ENCODE assay signal across 19 cellular contexts in genomic region chr12:112892821-112893220, GRCh38. TPM values are rescaled to one million over a fixed set of nuclear protein-coding genes. Genes with fewer than 3 reads are reported as not detected.
DNase-seq lines count a peak whose midpoint lies in the region; ATAC-seq, FAIRE-seq and TF ChIP-seq lines count a peak whose summit lies in the region.
"Had no signal": no experiment of that assay in that cellular context is flagged by ENCODE, and none has a peak within 500 bp of the region (broad histone marks: within the 10 kb centered on the region; RNA-seq: fewer than 3 reads in every experiment).

No MANE protein-coding gene starts in this region.

- H3K4me1 ChIP-seq in A549 (peaks cover 7% of the 10 kb centered on the region; the same call in 1 of the 3 replicates), GM23338 (ENCODE audit: insufficient read depth) (no peaks in the 10 kb centered on the region), GM12878 (ENCODE audit: control insufficient read depth, insufficient read depth, low read length) (no peaks in the 10 kb centered on the region)

- H3K4me2 ChIP-seq in A549, result no peak overlapping the region
- H3K4me2 ChIP-seq in GM23338, result no peak overlapping the region
- H3K4me2 ChIP-seq in GM12878 (ENCODE audit: control insufficient read depth, insufficient read depth), result no peak overlapping the region
- H3K4me2 ChIP-seq: KMS-11 had no signal

- H3K27ac ChIP-seq in A549 (no peak overlapping the region), GM23338 (ENCODE audit: low read depth) (no peak overlapping the region), GM12878 (ENCODE audit: control insufficient read depth, insufficient read depth) (no peak overlapping the region)
- H3K27ac ChIP-seq: KMS-11 had no signal

- no peaks in the 10 kb centered on the region for H3F3A ChIP-seq in GM23338 (replicated peaks; ENCODE audit: low read depth)

- BruUV-seq in GM12878 (replicated peaks; lab: Mats Ljungman, UMichigan), result no TSS peak

- in situ Hi-C loops in GM12878 (cut with MboI), result no loop called here

- H2AFZ ChIP-seq in GM23338 (0 out of 2 replicates have a peak overlapping the region, but pooled peaks have one; percentile 3), GM12878 (ENCODE audit: control insufficient read depth, low read depth, low read length) (no peak overlapping the region)

- SMC1A ChIA-PET in GM12878 (lab: Charles Lee; ENCODE audit: uncharacterized antibody, unreplicated experiment), result no interaction called here

- H3K9ac ChIP-seq in GM12878 (ENCODE audit: control insufficient read depth, insufficient read depth, low read length), result no peak overlapping the region
- H3K9ac ChIP-seq: KMS-11 had no signal

- TF ChIP-seq EP300 in A549 (IDR thresholded peaks at IDR 0.05), result no peak
- no peak for TF ChIP-seq EP300 in GM12878 (IDR thresholded peaks at IDR 0.05; ENCODE audit: borderline replicate concordance in 1 of 2, control insufficient read depth in 1 of 2, low read depth in 2 of 2, low read length in 2 of 2)

- no peak for DNase-seq in A549 (ENCODE audit: low read depth in 1 of 2, low spot score in 1 of 2)
- no peak for DNase-seq in GM23338 (ENCODE audit: low spot score)
- DNase-seq in GM12878 (ENCODE audit: low read depth, low spot score), result no peak
- peak; percentile 11 for DNase-seq in type B pancreatic cell (ENCODE audit: extremely low spot score, unreplicated experiment)
- DNase-seq in head of caudate nucleus, result no peak
- no peak for DNase-seq in LoVo (ENCODE audit: low spot score)
- no peak for DNase-seq in NCI-H2227 treated with DMSO at 0.1 percent for 48 hours (lab: John Stamatoyannopoulos, UW)
- DNase-seq: C1 segment of cervical spinal cord; CD8-positive, alpha-beta T cell; COR-L47; DMS153; DMS79 treated with DMSO at 0.1 percent for 48 hours; EL had no signal

- H3K27me3 ChIP-seq in GM23338 (ENCODE audit: insufficient read depth) (no peaks in the 10 kb centered on the region), GM12878 (replicated peaks in 1 of 2; ENCODE audit: control insufficient read depth in 2 of 2, insufficient read depth in 2 of 2, low read length in 1 of 2) (peaks cover 0 to under 1% of the 10 kb centered on the region in 2 experiments; a peak in 1 of 4 replicates)

- H3K9me2 ChIP-seq in GM23338 (ENCODE audit: insufficient read depth), result no peaks in the 10 kb centered on the region

- H3K9me3 ChIP-seq in A549 (no peaks in the 10 kb centered on the region), GM12878 (replicated peaks; ENCODE audit: control insufficient read depth, insufficient read depth, low read length) (no peaks in the 10 kb centered on the region)

- H3K4me3 ChIP-seq in A549 (no peak overlapping the region), GM23338 (no peak overlapping the region), GM12878 (no peak overlapping the region)

- intact Hi-C loops in GM12878 (cut with micrococcal nuclease; ENCODE audit: unreplicated experiment) (no loop called here), head of caudate nucleus (cut with DNase I) (no loop called here)

- TF ChIP-seq POLR2A in A549 (IDR thresholded peaks at IDR 0.05; ENCODE audit: low read length) (no peak), GM12878 (IDR thresholded peaks at IDR 0.05; ENCODE audit: low read depth, low read length) (no peak)

- no peaks in the 10 kb centered on the region for H4K20me1 ChIP-seq in GM23338 (replicated peaks; ENCODE audit: insufficient read depth)
- no peaks in the 10 kb centered on the region for H4K20me1 ChIP-seq in GM12878 (ENCODE audit: control insufficient read depth, insufficient read depth)

- H3K4me1 Mint-ChIP-seq in GM23338 (peaks cover 2% of the 10 kb centered on the region; the same call in 1 of the 3 replicates), type B pancreatic cell (ENCODE audit: unreplicated experiment) (no peaks in the 10 kb centered on the region)
- H3K4me1 Mint-ChIP-seq: IgD-negative memory B cell had no signal

- H3K9me3 Mint-ChIP-seq in GM23338, result no peaks in the 10 kb centered on the region; the same call in 2 of the 3 replicates
- no peaks in the 10 kb centered on the region for H3K9me3 Mint-ChIP-seq in type B pancreatic cell
- H3K9me3 Mint-ChIP-seq: CD8-positive, alpha-beta T cell; IgD-negative memory B cell had no signal

- POLR2A ChIA-PET in A549 (lab: Yijun Ruan, JAX) (interaction anchor here (0.6 kb wide), 1 partner anchor 10 kb away, joined by 4 read pairs; no protein-coding TSS in a partner anchor), GM12878 (lab: Charles Lee) (no interaction called here)

- WGBS in A549 (ENCODE audit: missing lambda C conversion rate), result 38% methylated on average over 2 of the region's 2 CpGs
- WGBS in GM12878 (ENCODE audit: insufficient coverage, insufficient replicate concordance, low lambda C conversion rate, missing lambda C conversion rate), result 19% methylated on average over 2 of the region's 2 CpGs

- H3K36me3 ChIP-seq in GM23338 (ENCODE audit: insufficient read depth) (no peaks in the 10 kb centered on the region), GM12878 (ENCODE audit: control insufficient read depth in 2 of 2, insufficient read depth in 2 of 2, low read length in 1 of 2) (no peaks in the 10 kb centered on the region)

- CTCF ChIA-PET in A549 (lab: Yijun Ruan, JAX), result interaction anchor here (0.7 kb wide), 1 partner anchor 37 kb away, joined by 3 read pairs; no protein-coding TSS in a partner anchor
- CTCF ChIA-PET in GM12878 (lab: Yijun Ruan, JAX), result no interaction called here

- TF ChIP-seq CTCF in A549 (IDR thresholded peaks at IDR 0.05), result no peak
- no peak for TF ChIP-seq CTCF in GM23338 (conservative IDR thresholded peaks at IDR 0.05; ENCODE audit: low read depth in 2 of 2)
- no peak for TF ChIP-seq CTCF in GM12878 (IDR thresholded peaks at IDR 0.05 in 2 of 3, conservative IDR thresholded peaks at IDR 0.05 in 1 of 3; ENCODE audit: control insufficient read depth in 2 of 3, extremely low read depth in 1 of 3, insufficient read depth in 1 of 3, low read depth in 3 of 3, low read length in 3 of 3)
- TF ChIP-seq CTCF in type B pancreatic cell (conservative IDR thresholded peaks at IDR 0.05), result no peak

- ATAC-seq in A549 (no peak), GM23338 (no peak), GM12878 (no peak)
- ATAC-seq: CD8-positive, alpha-beta T cell had no signal

- no peaks in the 10 kb centered on the region for H3K27me3 Mint-ChIP-seq in GM23338 (ENCODE audit: insufficient read depth, low read depth, poor library complexity)
- peaks cover 36% of the 10 kb centered on the region for H3K27me3 Mint-ChIP-seq in type B pancreatic cell

- TF ChIP-seq RAD21 in A549 (conservative IDR thresholded peaks at IDR 0.05 in 1 of 2, IDR thresholded peaks at IDR 0.05 in 1 of 2) (no peak), GM12878 (IDR thresholded peaks at IDR 0.05; ENCODE audit: insufficient read depth, low read depth, low read length) (no peak)

- no peak for FAIRE-seq in A549 (lab: Jason Lieb, UNC)
- FAIRE-seq in GM12878 (lab: Jason Lieb, UNC), result no peak
- FAIRE-seq: D721Med, G401.6, H54 had no signal

- H3K79me2 ChIP-seq in GM23338 (replicated peaks; ENCODE audit: insufficient read depth) (no peaks in the 10 kb centered on the region), GM12878 (ENCODE audit: control insufficient read depth, insufficient read depth, low read length) (no peaks in the 10 kb centered on the region)

- H3K27ac Mint-ChIP-seq in GM23338 (no peak overlapping the region), type B pancreatic cell (no peak overlapping the region)
- H3K27ac Mint-ChIP-seq: B cell; CD8-positive, alpha-beta T cell; IgD-negative memory B cell had no signal

- RAD21 ChIA-PET in GM12878 (lab: Charles Lee; ENCODE audit: unreplicated experiment), result no interaction called here

- H3K36me3 Mint-ChIP-seq in GM23338 (ENCODE audit: low read depth) (no peaks in the 10 kb centered on the region), type B pancreatic cell (no peaks in the 10 kb centered on the region)
- H3K36me3 Mint-ChIP-seq: CD8-positive, alpha-beta T cell; IgD-negative memory B cell had no signal

- H3K4me3 Mint-ChIP-seq in GM23338, result no peak overlapping the region
- no peak overlapping the region for H3K4me3 Mint-ChIP-seq in type B pancreatic cell
- H3K4me3 Mint-ChIP-seq: B cell; CD8-positive, alpha-beta T cell; IgD-negative memory B cell had no signal

RNA-seq across cellular contexts. Expression of gene OAS1, which starts 13.9 kb away (rescaled TPM):
- polyA plus RNA-seq in A549 (2011; rRNA removed) (52.8 and 72.8 TPM in 2 replicates), A549 (2017; fragmentation: RNase III; extraction: RNeasy Plus Mini Kit Qiagen cat#74134 plus additional on column Dnase treatment) (41.3 to 63.6 TPM (median 48.4 TPM) in 3 replicates), GM23338 (2016; fragmentation: Nextera tagmentation; extraction: Ambion mirVana) (not detected in 2 replicates), GM12878 (2011; rRNA removed) (287 and 308 TPM in 2 replicates), GM12878 (2014; fragmentation: Illumina TruSeq; extraction: Trizol) (63.8 and 68.5 TPM in 2 replicates), GM12878 (2014; fragmentation: Nextera tagmentation; extraction: Ambion mirVana) (100 to 1,000 TPM in 1 of 2 experiments, 10 to 100 TPM in 1; 88.9 to 117 TPM), GM12878 (2014; rRNA removed) (60.2 and 71.3 TPM in 2 replicates), GM12878 (2016; fragmentation: Nextera tagmentation; extraction: Ambion mirVana) (10 to 100 TPM; 44.7 to 48.1 TPM)
- 27.2 and 28.0 TPM in 2 replicates for polyA plus RNA-seq in A549 (2012; cell fraction: cytosol; rRNA removed)
- 24.1 and 24.5 TPM in 2 replicates for polyA plus RNA-seq in A549 (2012; cell fraction: nucleus; rRNA removed)
- polyA minus RNA-seq in A549 (2011; rRNA and poly(A)+ RNA removed), result 45.6 and 46.0 TPM in 2 replicates
- not detected in 2 replicates for total RNA-seq in GM23338 (2014; rRNA removed; shearing (Covaris generic))
- total RNA-seq in GM12878 (2013; cell fraction: nucleolus; rRNA removed), result 40.3 and 41.9 TPM in 2 replicates
- total RNA-seq in GM12878 (2014; rRNA removed) (60.0 and 69.3 TPM in 2 replicates), GM12878 (2014; rRNA removed; fragmentation: Illumina TruSeq; extraction: Trizol) (54.1 and 62.7 TPM in 2 replicates), GM12878 (2021) (44.9 and 51.5 TPM in 2 replicates), type B pancreatic cell (ENCODE audit: low replicate concordance) (19.1 and 34.4 TPM in 2 replicates)
- polyA plus RNA-seq in GM12878 (2011; ENCODE audit: low read depth), result 80.6 TPM
- polyA plus RNA-seq in GM12878 (2011; cell fraction: cytosol; rRNA removed), result 216 and 257 TPM in 2 replicates
- 161 and 210 TPM in 2 replicates for polyA plus RNA-seq in GM12878 (2011; cell fraction: nucleus; rRNA removed)
- polyA plus RNA-seq in GM12878 (2012), result 57.7 and 72.7 TPM in 2 replicates
- polyA minus RNA-seq in GM12878 (2011; rRNA and poly(A)+ RNA removed), result 128 and 200 TPM in 2 replicates
- polyA minus RNA-seq in GM12878 (2011; cell fraction: cytosol; rRNA and poly(A)+ RNA removed), result 53.3 and 60.0 TPM in 2 replicates
- polyA minus RNA-seq in GM12878 (2011; cell fraction: nucleus; rRNA and poly(A)+ RNA removed), result 97.2 and 112 TPM in 2 replicates

RNA-seq across cellular contexts. Expression of gene OAS3, which starts 45.5 kb away (rescaled TPM):
- polyA plus RNA-seq in A549 (2011; rRNA removed) (36.7 and 38.9 TPM in 2 replicates), A549 (2017; fragmentation: RNase III; extraction: RNeasy Plus Mini Kit Qiagen cat#74134 plus additional on column Dnase treatment) (22.7 to 23.3 TPM (median 22.9 TPM) in 3 replicates), GM23338 (2016; fragmentation: Nextera tagmentation; extraction: Ambion mirVana) (0.21 and 0.27 TPM in 2 replicates), GM12878 (2011; rRNA removed) (62.6 and 107 TPM in 2 replicates), GM12878 (2014; fragmentation: Illumina TruSeq; extraction: Trizol) (30.1 and 30.7 TPM in 2 replicates), GM12878 (2014; fragmentation: Nextera tagmentation; extraction: Ambion mirVana) (1 to 10 TPM; 5.1 to 5.9 TPM), GM12878 (2014; rRNA removed) (27.8 and 30.9 TPM in 2 replicates), GM12878 (2016; fragmentation: Nextera tagmentation; extraction: Ambion mirVana) (10 to 100 TPM; 10.8 to 11.0 TPM)
- 31.8 and 38.7 TPM in 2 replicates for polyA plus RNA-seq in A549 (2012; cell fraction: cytosol; rRNA removed)
- polyA plus RNA-seq in A549 (2012; cell fraction: nucleus; rRNA removed), result 46.2 and 52.9 TPM in 2 replicates
- polyA minus RNA-seq in A549 (2011; rRNA and poly(A)+ RNA removed), result 74.6 and 81.2 TPM in 2 replicates
- total RNA-seq in GM23338 (2014; rRNA removed; shearing (Covaris generic)), result 1.4 and 2.6 TPM in 2 replicates
- total RNA-seq in GM12878 (2013; cell fraction: nucleolus; rRNA removed), result 70.3 and 71.7 TPM in 2 replicates
- total RNA-seq in GM12878 (2014; rRNA removed) (22.2 and 28.5 TPM in 2 replicates), GM12878 (2014; rRNA removed; fragmentation: Illumina TruSeq; extraction: Trizol) (13.8 and 16.4 TPM in 2 replicates), GM12878 (2021) (39.0 and 44.0 TPM in 2 replicates), type B pancreatic cell (ENCODE audit: low replicate concordance) (4.6 and 13.0 TPM in 2 replicates)
- 17.1 TPM for polyA plus RNA-seq in GM12878 (2011; ENCODE audit: low read depth)
- 120 and 180 TPM in 2 replicates for polyA plus RNA-seq in GM12878 (2011; cell fraction: cytosol; rRNA removed)
- polyA plus RNA-seq in GM12878 (2011; cell fraction: nucleus; rRNA removed), result 245 and 329 TPM in 2 replicates
- 24.3 and 27.7 TPM in 2 replicates for polyA plus RNA-seq in GM12878 (2012)
- polyA minus RNA-seq in GM12878 (2011; rRNA and poly(A)+ RNA removed), result 179 and 262 TPM in 2 replicates
- 36.1 and 38.2 TPM in 2 replicates for polyA minus RNA-seq in GM12878 (2011; cell fraction: cytosol; rRNA and poly(A)+ RNA removed)
- polyA minus RNA-seq in GM12878 (2011; cell fraction: nucleus; rRNA and poly(A)+ RNA removed), result 56.2 and 85.2 TPM in 2 replicates

Comparison
In these comparisons a context has a peak if more than half of its experiments do, and no peak if none do; other contexts are left out.
1. RNA of gene OAS1, which starts 13.9 kb away (total RNA-seq): 40.3 to 69.3 TPM in GM12878 and 19.1 to 34.4 TPM in type B pancreatic cell; not detected in GM23338; every median in the first group is over 10 times any median in the second.
2. Of the 24 proteins assayed by ChIP-seq in both GM12878 and A549: peak only in GM12878: none; only in A549: none; in both: REST; in neither: 23.